8 cellular contexts compared by ENCODE assay signal in genomic region chr10:77926566-77927342, GRCh38. TPM values are rescaled to one million over a fixed set of nuclear protein-coding genes. Genes with fewer than 3 reads are reported as not detected.
DNase-seq lines count a peak whose midpoint lies in the region; ATAC-seq and TF ChIP-seq lines count a peak whose summit lies in the region.

A gene with protein sequence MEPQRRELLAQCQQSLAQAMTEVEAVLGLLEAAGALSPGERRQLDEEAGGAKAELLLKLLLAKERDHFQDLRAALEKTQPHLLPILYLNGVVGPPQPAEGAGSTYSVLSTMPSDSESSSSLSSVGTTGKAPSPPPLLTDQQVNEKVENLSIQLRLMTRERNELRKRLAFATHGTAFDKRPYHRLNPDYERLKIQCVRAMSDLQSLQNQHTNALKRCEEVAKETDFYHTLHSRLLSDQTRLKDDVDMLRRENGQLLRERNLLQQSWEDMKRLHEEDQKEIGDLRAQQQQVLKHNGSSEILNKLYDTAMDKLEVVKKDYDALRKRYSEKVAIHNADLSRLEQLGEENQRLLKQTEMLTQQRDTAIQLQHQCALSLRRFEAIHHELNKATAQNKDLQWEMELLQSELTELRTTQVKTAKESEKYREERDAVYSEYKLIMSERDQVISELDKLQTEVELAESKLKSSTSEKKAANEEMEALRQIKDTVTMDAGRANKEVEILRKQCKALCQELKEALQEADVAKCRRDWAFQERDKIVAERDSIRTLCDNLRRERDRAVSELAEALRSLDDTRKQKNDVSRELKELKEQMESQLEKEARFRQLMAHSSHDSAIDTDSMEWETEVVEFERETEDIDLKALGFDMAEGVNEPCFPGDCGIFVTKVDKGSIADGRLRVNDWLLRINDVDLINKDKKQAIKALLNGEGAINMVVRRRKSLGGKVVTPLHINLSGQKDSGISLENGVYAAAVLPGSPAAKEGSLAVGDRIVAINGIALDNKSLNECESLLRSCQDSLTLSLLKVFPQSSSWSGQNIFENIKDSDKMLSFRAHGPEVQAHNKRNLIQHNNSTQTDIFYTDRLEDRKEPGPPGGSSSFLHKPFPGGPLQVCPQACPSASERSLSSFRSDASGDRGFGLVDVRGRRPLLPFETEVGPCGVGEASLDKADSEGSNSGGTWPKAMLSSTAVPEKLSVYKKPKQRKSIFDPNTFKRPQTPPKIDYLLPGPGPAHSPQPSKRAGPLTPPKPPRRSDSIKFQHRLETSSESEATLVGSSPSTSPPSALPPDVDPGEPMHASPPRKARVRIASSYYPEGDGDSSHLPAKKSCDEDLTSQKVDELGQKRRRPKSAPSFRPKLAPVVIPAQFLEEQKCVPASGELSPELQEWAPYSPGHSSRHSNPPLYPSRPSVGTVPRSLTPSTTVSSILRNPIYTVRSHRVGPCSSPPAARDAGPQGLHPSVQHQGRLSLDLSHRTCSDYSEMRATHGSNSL (N-terminal part only) (minus strand): TSS chr10:77926755. CDS start chr10:77926520, 235 bp downstream.

- H3K4me3 ChIP-seq in CD8-positive, alpha-beta T cell (ENCODE audit: low read depth, low read length), result no peak within 1 kb of the TSS
- H3K4me3 ChIP-seq in HL-60 (replicated peaks; ENCODE audit: insufficient read depth, low read length), result peak within 1 kb of the TSS; percentile 60
- H3K4me3 ChIP-seq in mononuclear cell (ENCODE audit: low read length), result peak within 1 kb of the TSS; percentile 27
- peak within 1 kb of the TSS; percentile 72 for H3K4me3 ChIP-seq in thymus (ENCODE audit: low read length)

- peaks cover 46% of the 10 kb centered on the region for H3K27me3 Mint-ChIP-seq in CD8-positive, alpha-beta T cell (ENCODE audit: low read depth)
- H3K27me3 Mint-ChIP-seq in activated B cell treated with CpG ODN at 0.5 μM for 24 hours, result peaks cover 48% of the 10 kb centered on the region

- under 1% methylated on average over 91 of the region's 95 CpGs for WGBS in thymus

- POLR2A ChIA-PET in CD8-positive, alpha-beta T cell (lab: Charles Lee), result no interaction called here
- POLR2A ChIA-PET in activated B cell treated with CpG ODN at 0.5 μM for 24 hours (lab: Charles Lee), result no interaction called here

- H3K9me3 ChIP-seq in CD8-positive, alpha-beta T cell (ENCODE audit: low read length), result no peaks in the 10 kb centered on the region
- H3K9me3 ChIP-seq in mononuclear cell (ENCODE audit: low read depth, low read length), result no peaks in the 10 kb centered on the region
- H3K9me3 ChIP-seq in thymus (ENCODE audit: control insufficient read depth), result no peaks in the 10 kb centered on the region

- intact Hi-C loops in CD8-positive, alpha-beta T cell (cut with DNase I, micrococcal nuclease), result no loop called here
- intact Hi-C loops in activated B cell treated with CpG ODN at 0.5 μM for 24 hours (cut with micrococcal nuclease), result no loop called here

- TF ChIP-seq POLR2A in erythroblast (IDR thresholded peaks at IDR 0.05; ENCODE audit: low read length), result no peak

- ATAC-seq in CD8-positive, alpha-beta T cell, result peak; percentile 51
- peak; percentile 46 for ATAC-seq in GM19324 (IDR thresholded peaks at IDR 0.05; ENCODE audit: low FRiP score, unreplicated experiment)
- peak; percentile 25 for ATAC-seq in activated B cell treated with CpG ODN at 0.5 μM for 24 hours (ENCODE audit: low read depth)
- ATAC-seq in GM18873 (IDR thresholded peaks at IDR 0.05; ENCODE audit: low FRiP score, unreplicated experiment), result no peak

- peaks cover 6% of the 10 kb centered on the region for H3K4me1 ChIP-seq in CD8-positive, alpha-beta T cell (ENCODE audit: insufficient read depth, low read length)
- H3K4me1 ChIP-seq in mononuclear cell (ENCODE audit: insufficient read depth, low read length) (peaks cover 17% of the 10 kb centered on the region), thymus (ENCODE audit: control insufficient read depth, insufficient read depth, low read length) (no peaks in the 10 kb centered on the region)

- no peaks in the 10 kb centered on the region for H3K9me3 Mint-ChIP-seq in CD8-positive, alpha-beta T cell
- no peaks in the 10 kb centered on the region for H3K9me3 Mint-ChIP-seq in activated B cell treated with CpG ODN at 0.5 μM for 24 hours

- peak within 1 kb of the TSS; percentile 32 for H3K27ac Mint-ChIP-seq in CD8-positive, alpha-beta T cell
- H3K27ac Mint-ChIP-seq in activated B cell treated with CpG ODN at 0.5 μM for 24 hours, result no peak within 1 kb of the TSS

- H3K27me3 ChIP-seq in CD8-positive, alpha-beta T cell (ENCODE audit: insufficient read depth, low read length), result no peaks in the 10 kb centered on the region
- H3K27me3 ChIP-seq in HL-60 (ENCODE audit: insufficient read depth, poor library complexity, severe bottlenecking) (peaks cover 41% of the 10 kb centered on the region), mononuclear cell (ENCODE audit: insufficient read depth, low read length) (peaks cover 47% of the 10 kb centered on the region), thymus (ENCODE audit: control insufficient read depth, insufficient read depth) (peaks cover 35% of the 10 kb centered on the region)

- CTCF ChIA-PET in CD8-positive, alpha-beta T cell (lab: Charles Lee), result no interaction called here
- CTCF ChIA-PET in activated B cell treated with CpG ODN at 0.5 μM for 24 hours (lab: Charles Lee), result no interaction called here

- peaks cover 14% of the 10 kb centered on the region for H3K4me1 Mint-ChIP-seq in CD8-positive, alpha-beta T cell (ENCODE audit: low read depth)
- H3K4me1 Mint-ChIP-seq in activated B cell treated with CpG ODN at 0.5 μM for 24 hours, result peaks cover 9% of the 10 kb centered on the region

- TF ChIP-seq CTCF in CD8-positive, alpha-beta T cell (IDR thresholded peaks at IDR 0.05), result no peak
- TF ChIP-seq CTCF in HL-60 (IDR thresholded peaks at IDR 0.05; ENCODE audit: insufficient read depth, low read length) (no peak), activated B cell treated with CpG ODN at 0.5 μM for 24 hours (IDR thresholded peaks at IDR 0.05) (no peak)

- H3K36me3 ChIP-seq in CD8-positive, alpha-beta T cell (ENCODE audit: insufficient read depth, low read length), result no peaks in the 10 kb centered on the region
- H3K36me3 ChIP-seq in thymus (ENCODE audit: control insufficient read depth, insufficient read depth), result no peaks in the 10 kb centered on the region

- H3K27ac ChIP-seq in CD8-positive, alpha-beta T cell (ENCODE audit: low read depth, low read length), result no peak within 1 kb of the TSS
- H3K27ac ChIP-seq in HL-60 (replicated peaks) (no peak within 1 kb of the TSS), thymus (ENCODE audit: low read depth) (peak within 1 kb of the TSS; percentile 46)

- peak in 1 of 7 experiments; percentile 13 for DNase-seq in CD8-positive, alpha-beta T cell
- DNase-seq in HL-60 (ENCODE audit: low read depth in 1 of 2, low spot score in 1 of 2) (peak in 1 of 2 experiments; percentile 17), activated B cell treated with CpG ODN at 0.5 μM for 24 hours (no peak), erythroblast (lab: John Stamatoyannopoulos, UW) (peak; percentile 53 to 74)

- no peaks in the 10 kb centered on the region for H3K36me3 Mint-ChIP-seq in CD8-positive, alpha-beta T cell
- no peaks in the 10 kb centered on the region for H3K36me3 Mint-ChIP-seq in activated B cell treated with CpG ODN at 0.5 μM for 24 hours (ENCODE audit: low read depth)

- H3K4me3 Mint-ChIP-seq in CD8-positive, alpha-beta T cell, result peak within 1 kb of the TSS; percentile 84
- peak within 1 kb of the TSS; percentile 65 for H3K4me3 Mint-ChIP-seq in activated B cell treated with CpG ODN at 0.5 μM for 24 hours

RNA-seq across cellular contexts. Expression of the gene that starts here (rescaled TPM):
- 1 to 10 TPM; 5.5 to 6.3 TPM for total RNA-seq in CD8-positive, alpha-beta T cell
- total RNA-seq in activated B cell treated with CpG ODN at 0.5 μM for 24 hours (0.27 and 1.1 TPM in 2 replicates), mononuclear cell (3.7 TPM)
- polyA plus RNA-seq in thymus, result 25.8 TPM
